In the genomic region with DNA sequence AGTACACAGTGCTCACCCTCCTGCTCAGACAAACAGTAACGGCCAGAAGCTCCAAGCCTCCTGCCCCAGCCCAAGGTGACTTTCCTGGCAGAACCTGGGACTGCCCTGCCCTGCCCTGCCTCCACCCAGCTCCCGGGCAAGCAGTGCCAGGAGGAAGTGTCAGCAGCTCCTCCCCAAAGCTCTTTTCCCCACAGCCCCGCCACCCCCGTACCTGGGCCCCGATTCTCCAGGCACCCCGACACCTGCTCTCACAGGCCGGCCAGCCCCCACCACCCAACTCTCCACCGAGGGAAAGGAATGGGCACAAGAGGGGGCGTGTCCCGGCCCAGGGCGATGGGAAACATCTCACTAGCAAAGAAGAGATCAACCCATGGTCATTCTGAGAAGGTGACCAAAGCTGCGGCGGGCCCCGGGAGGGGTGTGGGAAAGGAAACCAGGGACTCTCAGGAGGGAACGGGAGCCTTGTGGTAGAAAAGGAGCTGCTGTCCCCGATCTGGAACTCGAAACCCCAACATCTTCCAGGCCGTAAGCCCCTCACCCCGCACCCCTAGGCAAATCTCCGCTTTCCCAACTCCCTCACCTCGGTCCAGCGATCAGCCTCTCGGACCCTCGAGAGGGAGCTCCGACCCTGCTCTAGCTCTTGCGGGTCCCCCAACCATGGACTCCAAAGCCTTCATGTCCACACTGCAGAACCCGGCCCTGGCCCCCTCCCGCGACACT, we compare ENCODE assay signal across 8 cellular contexts. TPM values are rescaled to one million over a fixed set of nuclear protein-coding genes. Genes with fewer than 3 reads are reported as not detected.
DNase-seq lines count a peak whose midpoint lies in the region; ATAC-seq and TF ChIP-seq lines count a peak whose summit lies in the region.

No MANE protein-coding gene starts in this region.

- ATAC-seq in GM21717 (IDR thresholded peaks at IDR 0.05; ENCODE audit: unreplicated experiment): no peak

- no peaks in the 10 kb centered on the region for H3K9me2 ChIP-seq in PC-9 (ENCODE audit: insufficient read depth)

- no peaks in the 10 kb centered on the region for H3K9me3 Mint-ChIP-seq in CD8-positive, alpha-beta memory T cell
- H3K9me3 Mint-ChIP-seq in osteocyte (ENCODE audit: unreplicated experiment): no peaks in the 10 kb centered on the region

- intact Hi-C loops in PC-9 (cut with micrococcal nuclease; ENCODE audit: unreplicated experiment): no loop called here

- H3K27ac Mint-ChIP-seq in CD8-positive, alpha-beta memory T cell: no peak overlapping the region
- peak overlapping the region; percentile 87 for H3K27ac Mint-ChIP-seq in osteocyte (ENCODE audit: unreplicated experiment)

- H3K4me1 ChIP-seq in CD8-positive, alpha-beta memory T cell (ENCODE audit: insufficient read depth, low read length): no peaks in the 10 kb centered on the region
- peaks cover 63% of the 10 kb centered on the region for H3K4me1 ChIP-seq in PC-9 (replicated peaks; ENCODE audit: insufficient read depth)

- CTCF ChIA-PET in CD8-positive, alpha-beta memory T cell (lab: Charles Lee): no interaction called here
- CTCF ChIA-PET in PC-9 (lab: Charles Lee): no interaction called here

- H2AFZ ChIP-seq in PC-9: peak overlapping the region; percentile 64; the same call in 1 of the 2 replicates

- peaks cover 25% of the 10 kb centered on the region for H3K27me3 ChIP-seq in CD8-positive, alpha-beta memory T cell (ENCODE audit: insufficient read depth, low read length, poor library complexity, severe bottlenecking)
- H3K27me3 ChIP-seq in PC-9 (ENCODE audit: insufficient read depth, low read depth): no peaks in the 10 kb centered on the region

- peaks cover 33% of the 10 kb centered on the region for H3F3A ChIP-seq in PC-9 (ENCODE audit: insufficient read depth, low read depth)

- H3K9me3 ChIP-seq in CD8-positive, alpha-beta memory T cell (ENCODE audit: low read length): no peaks in the 10 kb centered on the region
- H3K9me3 ChIP-seq in PC-9 (ENCODE audit: insufficient read depth, low read depth): no peaks in the 10 kb centered on the region

- no peak overlapping the region for H3K4me3 ChIP-seq in CD8-positive, alpha-beta memory T cell (ENCODE audit: low read length)
- H3K4me3 ChIP-seq in PC-9 (peak overlapping the region; percentile 71), fibroblast of pulmonary artery (replicated peaks; ENCODE audit: low read depth, low read length) (peak overlapping the region; percentile 71)

- no peak overlapping the region for H3K27ac ChIP-seq in CD8-positive, alpha-beta memory T cell (ENCODE audit: low read depth, low read length)
- H3K27ac ChIP-seq in PC-9: peak overlapping the region; percentile 54; the same call in 1 of the 2 replicates

- peaks cover 33 to 45% of the 10 kb centered on the region in 2 donors for H3K27me3 Mint-ChIP-seq in CD8-positive, alpha-beta memory T cell
- H3K27me3 Mint-ChIP-seq in osteocyte (ENCODE audit: unreplicated experiment): no peaks in the 10 kb centered on the region

- H3K4me1 Mint-ChIP-seq in CD8-positive, alpha-beta memory T cell: peaks cover 0 to 19% (median 7%) of the 10 kb centered on the region in 3 donors
- H3K4me1 Mint-ChIP-seq in osteocyte (ENCODE audit: unreplicated experiment): peaks cover 87% of the 10 kb centered on the region

- peaks cover 61% of the 10 kb centered on the region for H3K79me2 ChIP-seq in PC-9 (ENCODE audit: low read depth)

- TF ChIP-seq CTCF in PC-9 (conservative IDR thresholded peaks at IDR 0.05) (no peak), fibroblast of pulmonary artery (IDR thresholded peaks at IDR 0.05; ENCODE audit: low read length, missing control alignments) (no peak), osteocyte (IDR thresholded peaks at IDR 0.05) (no peak)

- no TSS peak for BruUV-seq in PC-9 (replicated peaks; lab: Mats Ljungman, UMichigan)

- peak overlapping the region in 6 of 7 donors; percentile 16 to 78 (median 46) for H3K4me3 Mint-ChIP-seq in CD8-positive, alpha-beta memory T cell
- H3K4me3 Mint-ChIP-seq in osteocyte (ENCODE audit: unreplicated experiment): peak overlapping the region; percentile 86

- peak overlapping the region; percentile 79 for H3K4me2 ChIP-seq in PC-9

- H3K36me3 Mint-ChIP-seq in CD8-positive, alpha-beta memory T cell: no peaks in the 10 kb centered on the region
- no peaks in the 10 kb centered on the region for H3K36me3 Mint-ChIP-seq in osteocyte (ENCODE audit: unreplicated experiment)

- no peak for DNase-seq in CD8-positive, alpha-beta memory T cell
- peak in 1 of 2 experiments; percentile 49 for DNase-seq in PC-9
- DNase-seq in fibroblast of pulmonary artery (ENCODE audit: low read depth): no peak
- no peak for DNase-seq in osteocyte (ENCODE audit: extremely low spot score, unreplicated experiment)
- DNase-seq in NCI-H2107 (lab: John Stamatoyannopoulos, UW): no peak
- no peak for DNase-seq in NCI-H2081 treated with DMSO at 0.1 percent for 48 hours (lab: John Stamatoyannopoulos, UW)
- no peak for DNase-seq in middle frontal gyrus (ENCODE audit: extremely low spot score, low spot score)

- H4K20me1 ChIP-seq in PC-9 (ENCODE audit: insufficient read depth): peaks cover 53% of the 10 kb centered on the region

- POLR2A ChIA-PET in CD8-positive, alpha-beta memory T cell (lab: Charles Lee): interaction anchor here (0.6 kb wide), 1 partner anchor 534 kb away, joined by 3 read pairs; no protein-coding TSS in a partner anchor
- POLR2A ChIA-PET in PC-9 (lab: Charles Lee; ENCODE audit: unreplicated experiment): interaction anchor here (0.6 to 0.9 kb wide), 5 partner anchors 30 to 319 kb away, joined by 3 to 6 read pairs (median 4); no protein-coding TSS in a partner anchor

- H3K36me3 ChIP-seq in CD8-positive, alpha-beta memory T cell (ENCODE audit: insufficient read depth, low read length): no peaks in the 10 kb centered on the region
- no peaks in the 10 kb centered on the region for H3K36me3 ChIP-seq in PC-9 (ENCODE audit: low read depth)

RNA-seq across cellular contexts. Expression of a gene that starts 1.2 kb away (rescaled TPM):
- total RNA-seq in CD8-positive, alpha-beta memory T cell: under 1 TPM; 0.88 to 0.95 TPM
- not detected for polyA plus RNA-seq in CD8-positive, alpha-beta memory T cell
- total RNA-seq in PC-9 (2021) (53.9 and 62.5 TPM in 2 replicates), osteocyte (126 and 138 TPM in 2 replicates)

RNA-seq across cellular contexts. Expression of a gene that starts 31.5 kb away (rescaled TPM):
- total RNA-seq in CD8-positive, alpha-beta memory T cell: not detected
- polyA plus RNA-seq in CD8-positive, alpha-beta memory T cell: not detected
- not detected in 2 replicates for total RNA-seq in PC-9 (2021)
- not detected in 2 replicates for total RNA-seq in osteocyte

RNA-seq across cellular contexts. Expression of a gene that starts 43.3 kb away (rescaled TPM):
- total RNA-seq in CD8-positive, alpha-beta memory T cell: not detected
- polyA plus RNA-seq in CD8-positive, alpha-beta memory T cell: not detected
- not detected in 2 replicates for total RNA-seq in PC-9 (2021)
- not detected in 2 replicates for total RNA-seq in osteocyte

Comparison
In these comparisons a context has a peak if more than half of its experiments do, and no peak if none do; other contexts are left out.
1. RNA of a gene that starts 1.2 kb away (total RNA-seq): 126 to 138 TPM in osteocyte and 53.9 to 62.5 TPM in PC-9; 0.88 to 0.95 TPM in CD8-positive, alpha-beta memory T cell; every median in the first group is over 10 times any median in the second.